ENCODE assay signal across 1 cellular context in genomic region chr15:70097337-70098169, GRCh38.
TF ChIP-seq lines count a peak whose summit lies in the region.

TSS of gene TLE3 (minus strand) at chr15:70097917. CDS start at chr15:70096798, 1,119 bp downstream.

TF ChIP-seq in K562, 482 proteins besides CTCF, POLR2A, EP300 and RAD21 (continued from another document and continues in another):
- TF ChIP-seq RREB1 (CRISPR knock-in tag; IDR thresholded peaks at IDR 0.05) (no peak), SMARCA4 (IDR thresholded peaks at IDR 0.05) (peak; percentile 67), HNRNPUL1 (IDR thresholded peaks at IDR 0.05; ENCODE audit: low read length) (no peak), ZNF717 (CRISPR knock-in tag; IDR thresholded peaks at IDR 0.05) (no peak), ZNF589 (CRISPR knock-in tag; IDR thresholded peaks at IDR 0.05; ENCODE audit: low read depth) (no peak), FOXK2 (conservative IDR thresholded peaks at IDR 0.05 in 1 of 2, IDR thresholded peaks at IDR 0.05 in 1 of 2; ENCODE audit: low read depth in 2 of 2) (peak; percentile 67; a peak in 3 of 4 replicates), TAF1 (IDR thresholded peaks at IDR 0.05; ENCODE audit: control insufficient read depth, extremely low read depth, insufficient read depth, low read length, severe bottlenecking) (peak; percentile 69), GTF2E2 (tag; IDR thresholded peaks at IDR 0.05) (peak; percentile 27; the same call in 1 of the 2 replicates), LEF1 (IDR thresholded peaks at IDR 0.05) (no peak), CBFB (CRISPR knock-in tag; IDR thresholded peaks at IDR 0.05) (no peak), ZFP36 (IDR thresholded peaks at IDR 0.05; ENCODE audit: low read depth, low read length, partially characterized antibody) (peak; percentile 3), SIN3A (IDR thresholded peaks at IDR 0.05; ENCODE audit: borderline replicate concordance in 2 of 2, control insufficient read depth in 1 of 2, low read depth in 2 of 2, low read length in 2 of 2) (no peak), ESRRB (CRISPR knock-in tag; IDR thresholded peaks at IDR 0.05; ENCODE audit: borderline replicate concordance) (no peak), USF2 (CRISPR knock-in tag; IDR thresholded peaks at IDR 0.05) (peak; percentile 93), TCF3 (CRISPR knock-in tag; IDR thresholded peaks at IDR 0.05) (no peak), ZNF609 (CRISPR knock-in tag; IDR thresholded peaks at IDR 0.05; ENCODE audit: borderline replicate concordance) (no peak), ARNT (IDR thresholded peaks at IDR 0.05) (peak in 1 of 2 experiments; percentile 85; a peak in 2 of 4 replicates), PCBP1 (IDR thresholded peaks at IDR 0.05; ENCODE audit: low read depth, low read length, poor library complexity, severe bottlenecking) (peak; percentile 56), ZNF512 (tag; IDR thresholded peaks at IDR 0.05) (no peak), ZNF655 (CRISPR knock-in tag; IDR thresholded peaks at IDR 0.05) (no peak), ZBTB40 (IDR thresholded peaks at IDR 0.05) (peak; percentile 35; the same call in 1 of the 2 replicates), ZBTB40 (CRISPR knock-in tag; IDR thresholded peaks at IDR 0.05) (no peak), USF1 (CRISPR knock-in tag; IDR thresholded peaks at IDR 0.05) (peak; percentile 93), ZNF140 (CRISPR knock-in tag; IDR thresholded peaks at IDR 0.05) (no peak), POLR2H (tag; IDR thresholded peaks at IDR 0.05; ENCODE audit: low read depth) (peak; percentile 72; the same call in 1 of the 2 replicates), BMI1 (IDR thresholded peaks at IDR 0.05; ENCODE audit: low read length) (no peak), RFX7 (CRISPR knock-in tag; IDR thresholded peaks at IDR 0.05) (no peak), ZNF740 (CRISPR knock-in tag; IDR thresholded peaks at IDR 0.05) (peak; percentile 82), ZNF740 (tag; IDR thresholded peaks at IDR 0.05) (no peak), PHTF2 (CRISPR knock-in tag; IDR thresholded peaks at IDR 0.05) (no peak)
